16 cellular contexts compared by ENCODE assay signal in the genomic region with DNA sequence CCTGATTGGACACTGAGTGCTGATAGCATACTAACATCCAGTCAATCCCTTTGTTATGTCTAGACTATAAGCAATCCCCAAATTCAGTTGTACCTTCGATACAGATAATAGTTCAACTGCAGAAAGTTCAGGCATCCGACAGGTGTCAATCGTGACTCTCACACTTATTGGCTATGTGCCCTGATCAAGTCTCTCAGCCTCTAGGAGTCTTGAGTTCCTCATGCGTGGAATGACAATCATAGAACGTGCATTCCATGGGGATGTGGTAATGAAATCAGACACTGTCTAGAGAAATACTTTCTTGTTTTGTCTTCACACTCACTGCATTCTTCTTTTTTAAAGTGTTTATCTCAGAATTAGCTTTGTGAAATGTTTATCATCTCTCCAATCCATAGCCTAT. TPM values are rescaled to one million over a fixed set of nuclear protein-coding genes. Genes with fewer than 3 reads are reported as not detected.
DNase-seq lines count a peak whose midpoint lies in the region; ATAC-seq lines count a peak whose summit lies in the region.
"Had no signal": no experiment of that assay in that cellular context is flagged by ENCODE, and none has a peak within 500 bp of the region (broad histone marks: within the 10 kb centered on the region; RNA-seq: fewer than 3 reads in every experiment).

No MANE protein-coding gene starts in this region.

- no peak overlapping the region for H3K9ac ChIP-seq in trophoblast cell (ENCODE audit: low read length)

- peaks cover 5% of the 10 kb centered on the region for H3K9me3 ChIP-seq in trophoblast cell (ENCODE audit: insufficient read depth, low read depth, low read length)
- H3K9me3 ChIP-seq: BE2C had no signal

- ATAC-seq in GM18517 (IDR thresholded peaks at IDR 0.05; ENCODE audit: unreplicated experiment): no peak
- ATAC-seq: CD8-positive, alpha-beta T cell; GM12878; HepG2 had no signal

- no peak overlapping the region for H3K4me3 ChIP-seq in trophoblast cell (ENCODE audit: low read depth, low read length)
- H3K4me3 ChIP-seq: GM12878 had no signal

- H3K79me2 ChIP-seq in trophoblast cell (ENCODE audit: control insufficient read depth, insufficient read depth, low read length, poor library complexity): no peaks in the 10 kb centered on the region

- no peak overlapping the region for H2AK5ac ChIP-seq in trophoblast cell (ENCODE audit: low read length)

- no CpG with 5 or more reads among the region's 5 CpGs for WGBS in trophoblast cell (ENCODE audit: extremely low coverage, insufficient coverage, insufficient read length)

- H3K27me3 ChIP-seq in trophoblast cell (ENCODE audit: insufficient read depth, low read length): peaks cover 23% of the 10 kb centered on the region

- H2BK5ac ChIP-seq in trophoblast cell (ENCODE audit: low read depth, low read length, poor library complexity): no peak overlapping the region

- no peak overlapping the region for H4K91ac ChIP-seq in trophoblast cell (ENCODE audit: low read depth, low read length)

- H3K18ac ChIP-seq in trophoblast cell (ENCODE audit: low read length): no peak overlapping the region

- no peak overlapping the region for H3K27ac ChIP-seq in trophoblast cell (ENCODE audit: low read depth, low read length)

- no peak overlapping the region for H3K4me2 ChIP-seq in trophoblast cell (ENCODE audit: low read length)

- DNase-seq in EH (ENCODE audit: low read depth) (peak; percentile 13), NCI-H226 (peak; percentile 33), foreskin melanocyte (peak; percentile 34), trophoblast cell (peak; percentile 30 to 80), GDM1 (lab: John Stamatoyannopoulos, UW) (no peak), posterior cingulate gyrus (no peak)
- DNase-seq: BE2C; CD8-positive, alpha-beta T cell; NCI-H1105 treated with DMSO at 0.1 percent for 48 hours; NCI-H187 treated with DMSO at 0.1 percent for 48 hours; NCI-H510A; SHP77 treated with DMSO at 0.1 percent for 48 hours had no signal

- H3K4ac ChIP-seq in trophoblast cell (ENCODE audit: low read depth, low read length): no peak overlapping the region

- no peak overlapping the region for H2BK120ac ChIP-seq in trophoblast cell (ENCODE audit: insufficient read depth, low read length, poor library complexity)

- no peak overlapping the region for H3K14ac ChIP-seq in trophoblast cell (ENCODE audit: low read length)

- no peak overlapping the region for H2BK12ac ChIP-seq in trophoblast cell (ENCODE audit: low read length)

- H3K23ac ChIP-seq in trophoblast cell (ENCODE audit: low read length): no peak overlapping the region

- H3K4me1 ChIP-seq in trophoblast cell (ENCODE audit: control insufficient read depth in 1 of 2, insufficient read depth in 2 of 2, low read length in 2 of 2): peaks cover 8 to 10% of the 10 kb centered on the region in 2 experiments
- H3K4me1 ChIP-seq: BE2C had no signal

- H3K36me3 ChIP-seq in trophoblast cell (ENCODE audit: control insufficient read depth in 1 of 2, insufficient read depth in 2 of 2, low read length in 2 of 2): no peaks in the 10 kb centered on the region
- H3K36me3 ChIP-seq: BE2C had no signal

- intact Hi-C loops in posterior cingulate gyrus (cut with DNase I): no loop called here

- H4K12ac ChIP-seq in trophoblast cell (ENCODE audit: low read depth, low read length): no peak overlapping the region

- no peak overlapping the region for H2AFZ ChIP-seq in trophoblast cell (ENCODE audit: insufficient read depth, low read length, poor library complexity)

- no peak overlapping the region for H4K8ac ChIP-seq in trophoblast cell (ENCODE audit: low read depth, low read length)

- H3K79me1 ChIP-seq in trophoblast cell (ENCODE audit: low read length): no peaks in the 10 kb centered on the region

RNA-seq across cellular contexts. Expression of gene ANKRD34B, which starts 4.8 kb away (rescaled TPM):
- 0.68 and 0.74 TPM in 2 replicates for polyA plus RNA-seq in trophoblast cell (2013)
- polyA plus RNA-seq: AG04450, GM12878 had no signal

Comparison
In these comparisons a context has a peak if more than half of its experiments do, and no peak if none do; other contexts are left out.
1. DNase-seq: peak in EH (single experiment), NCI-H226 (single experiment), foreskin melanocyte (single experiment) and trophoblast cell (2 of 2); none in GDM1 (single experiment) and posterior cingulate gyrus (0 of 10).